In the genomic region with DNA sequence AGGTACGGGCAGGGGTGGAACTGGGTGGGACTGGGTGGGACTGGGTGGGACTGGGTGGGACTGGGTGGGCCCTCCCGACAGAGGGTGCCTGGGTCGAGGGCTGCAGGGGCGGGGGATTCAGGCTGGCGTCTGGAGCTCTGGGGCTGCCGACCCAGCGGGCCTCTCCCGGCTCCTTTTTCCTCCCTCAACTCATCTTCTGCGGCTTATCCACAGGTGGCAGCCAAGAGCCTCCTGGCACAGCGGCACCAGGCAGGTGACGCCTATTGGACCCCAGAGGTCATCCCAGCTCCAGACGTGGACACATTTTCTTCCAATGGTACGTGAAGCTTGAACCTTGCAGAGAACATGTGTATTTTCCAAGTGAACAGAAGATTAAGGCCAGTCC, we compare ENCODE assay signal across 8 cellular contexts. TPM values are rescaled to one million over a fixed set of nuclear protein-coding genes. Genes with fewer than 3 reads are reported as not detected.
A peak's percentile ranks its signal among the peaks of the same experiment; 100 is the strongest.
DNase-seq lines count a peak whose midpoint lies in the region; ATAC-seq and TF ChIP-seq lines count a peak whose summit lies in the region.

No MANE protein-coding gene starts in this region.

- H3K4me1 ChIP-seq in right lobe of liver: peaks cover 0 to 8% (median 1%) of the 10 kb centered on the region in 4 donors

- H3K4me3 ChIP-seq in choroid plexus epithelial cell (ENCODE audit: low read depth, low read length): peak overlapping the region; percentile 94
- peak overlapping the region; percentile 65 to 98 (median 73) for H3K4me3 ChIP-seq in right lobe of liver

- TF ChIP-seq POLR2A in right lobe of liver (IDR thresholded peaks at IDR 0.05): no peak

- WGBS in right lobe of liver (ENCODE audit: insufficient coverage, low coverage, low lambda C conversion rate, missing lambda C conversion rate): 0% methylated on average over 1 of the region's 13 CpGs

- ATAC-seq in activated CD4-positive, CD25-positive, alpha-beta regulatory T cell treated with anti-CD3 and anti-CD28 coated beads, Interleukin-2, amount 50 U/mL, for 24 hours: peak; percentile 17 to 32
- ATAC-seq in right lobe of liver (peak; percentile 8 to 33 (median 20)), HG02885 (IDR thresholded peaks at IDR 0.05; ENCODE audit: poor library complexity, unreplicated experiment) (no peak)

- H3K36me3 ChIP-seq in right lobe of liver: peaks cover 0 to 17% (median 7%) of the 10 kb centered on the region in 4 donors

- H3K9me3 ChIP-seq in right lobe of liver: peaks cover 0 to 13% (median 3%) of the 10 kb centered on the region in 4 donors

- TF ChIP-seq CTCF in choroid plexus epithelial cell (conservative IDR thresholded peaks at IDR 0.05; ENCODE audit: low read depth, low read length) (peak; percentile 69), right lobe of liver (IDR thresholded peaks at IDR 0.05) (no peak)

- no peak for DNase-seq in activated CD4-positive, CD25-positive, alpha-beta regulatory T cell (lab: John Stamatoyannopoulos, UW)
- DNase-seq in RPMI8226 (peak; percentile 38), choroid plexus epithelial cell (ENCODE audit: low read depth) (peak; percentile 62), right lobe of liver (no peak), stromal cell of bone marrow (ENCODE audit: low read depth) (peak; percentile 13), NCI-H1436 treated with DMSO at 0.1 percent for 48 hours (lab: John Stamatoyannopoulos, UW) (no peak)

- no peaks in the 10 kb centered on the region for H3K27me3 ChIP-seq in right lobe of liver

- intact Hi-C loops in right lobe of liver (cut with DNase I): no loop called here

- peak overlapping the region in 1 of 3 donors; percentile 50 for H3K27ac ChIP-seq in right lobe of liver

RNA-seq across cellular contexts. Expression of gene ZNF544, which starts 0.5 kb away (rescaled TPM):
- total RNA-seq in right lobe of liver: 10 to 100 TPM in 3 of 6 experiments, 1 to 10 TPM in 3; 6.1 to 16.5 (median 10.7) TPM

RNA-seq across cellular contexts. Expression of gene ZNF274, which starts 46.4 kb away (rescaled TPM):
- total RNA-seq in right lobe of liver: 10 to 100 TPM; 12.7 to 18.5 (median 14.4) TPM

RNA-seq across cellular contexts. Expression of gene ZNF8, which starts 49.5 kb away (rescaled TPM):
- 1 to 10 TPM; 1.0 to 2.3 (median 1.6) TPM for total RNA-seq in right lobe of liver

Comparison
In these comparisons a context has a peak if more than half of its experiments do, and no peak if none do; other contexts are left out.
1. DNase-seq: peak in RPMI8226 (single experiment), choroid plexus epithelial cell (single experiment) and stromal cell of bone marrow (single experiment); none in activated CD4-positive, CD25-positive, alpha-beta regulatory T cell (0 of 4), right lobe of liver (0 of 3) and NCI-H1436 treated with DMSO at 0.1 percent for 48 hours (single experiment).